29 cellular contexts compared by ENCODE assay signal in genomic region chr10:15053061-15053460, GRCh38. TPM values are rescaled to one million over a fixed set of nuclear protein-coding genes. Genes with fewer than 3 reads are reported as not detected.
"Had no signal": no experiment of that assay in that cellular context is flagged by ENCODE, and none has a peak within 500 bp of the region (broad histone marks: within the 10 kb centered on the region; RNA-seq: fewer than 3 reads in every experiment).

No MANE protein-coding gene starts in this region.

- H3K36me3 Mint-ChIP-seq: naive thymus-derived CD4-positive, alpha-beta T cell; natural killer cell treated with Interleukin-12 subunit alpha and Interleukin-12 subunit beta and Interleukin-15 and Interleukin-18, amount 100 ng/mL, for 72 hours; stimulated activated effector memory CD8-positive, alpha-beta T cell treated with anti-CD3 and anti-CD28 coated beads, Interleukin-12 subunit alpha, Interleukin-12 subunit beta, amount 100 ng/mL, for 72 hours; type B pancreatic cell had no signal

- H3K9me3 Mint-ChIP-seq: naive thymus-derived CD4-positive, alpha-beta T cell; natural killer cell treated with Interleukin-12 subunit alpha and Interleukin-12 subunit beta and Interleukin-15 and Interleukin-18, amount 100 ng/mL, for 72 hours; stimulated activated effector memory CD8-positive, alpha-beta T cell treated with anti-CD3 and anti-CD28 coated beads, Interleukin-12 subunit alpha, Interleukin-12 subunit beta, amount 100 ng/mL, for 72 hours; stimulated activated naive CD8-positive, alpha-beta T cell treated with anti-CD3 and anti-CD28 coated beads, Interleukin-15, Interleukin-2, amounts not matched to agents 100 ng/mL and 50 ng/mL, for 24 hours had no signal

- H3K27me3 ChIP-seq: heart right ventricle, hepatocyte, ovary, suprapubic skin, tibial nerve, uterus had no signal

- H3K27ac Mint-ChIP-seq: naive thymus-derived CD4-positive, alpha-beta T cell; natural killer cell treated with Interleukin-12 subunit alpha and Interleukin-12 subunit beta and Interleukin-15 and Interleukin-18, amount 100 ng/mL, for 72 hours; progenitor cell of endocrine pancreas; stimulated activated effector memory CD8-positive, alpha-beta T cell treated with anti-CD3 and anti-CD28 coated beads, Interleukin-12 subunit alpha, Interleukin-12 subunit beta, amount 100 ng/mL, for 72 hours; stimulated activated naive CD8-positive, alpha-beta T cell treated with anti-CD3 and anti-CD28 coated beads, Interleukin-15, Interleukin-2, amounts not matched to agents 100 ng/mL and 50 ng/mL, for 24 hours; type B pancreatic cell had no signal

- H3K4me3 ChIP-seq: heart right ventricle, hepatocyte, left ventricle myocardium inferior, lung, mucosa of descending colon, ovary, skin epidermis, suprapubic skin, thoracic aorta, tibial nerve, uterus had no signal

- ATAC-seq: heart right ventricle; left colon; mucosa of descending colon; naive thymus-derived CD4-positive, alpha-beta T cell; natural killer cell treated with Interleukin-12 subunit alpha and Interleukin-12 subunit beta and Interleukin-15 and Interleukin-18, amount 100 ng/mL, for 72 hours; right cardiac atrium; sciatic nerve; stimulated activated effector memory CD8-positive, alpha-beta T cell treated with anti-CD3 and anti-CD28 coated beads, Interleukin-12 subunit alpha, Interleukin-12 subunit beta, amount 100 ng/mL, for 72 hours had no signal

- DNase-seq: heart right ventricle; islet precursor cell; left colon; left ventricle myocardium inferior; midbrain; mucosa of descending colon; naive thymus-derived CD4-positive, alpha-beta T cell; ovary; right cardiac atrium; stimulated activated CD4-positive, alpha-beta T cell treated with anti-CD3 and anti-CD28 coated beads, Interleukin-12 subunit alpha, Interleukin-12 subunit beta, amount 100 ng/mL, for 4 hours; stimulated activated CD4-positive, alpha-beta T cell treated with anti-CD3 and anti-CD28 coated beads, Interleukin-4, amount 100 ng/mL, for 24 hours; stimulated activated naive CD4-positive, alpha-beta T cell; uterus had no signal

- H3K36me3 ChIP-seq: heart right ventricle, left ventricle myocardium inferior, ovary, suprapubic skin, thoracic aorta, tibial nerve, uterus had no signal

- H3K27ac ChIP-seq: heart right ventricle, hepatocyte, left ventricle myocardium inferior, ovary, skin epidermis, suprapubic skin, thoracic aorta, tibial nerve, uterus had no signal

- H3K4me2 ChIP-seq: hepatocyte had no signal

- H3K4me1 ChIP-seq: heart right ventricle, left ventricle myocardium inferior, suprapubic skin, tibial nerve, uterus had no signal

- H2AFZ ChIP-seq: hepatocyte had no signal

- H3K9me3 ChIP-seq: mucosa of descending colon, ovary, suprapubic skin, thoracic aorta, tibial nerve, uterus had no signal

RNA-seq across cellular contexts. Expression of gene OLAH, which starts 9.3 kb away (rescaled TPM):
- total RNA-seq: hepatocyte, left colon, left ventricle myocardium inferior, myocyte, progenitor cell of endocrine pancreas, pulmonary artery endothelial cell, ureter had no signal
- polyA plus RNA-seq: hepatocyte; naive thymus-derived CD4-positive, alpha-beta T cell; neural cell had no signal

RNA-seq across cellular contexts. Expression of gene ACBD7, which starts 35.5 kb away (rescaled TPM):
- total RNA-seq: left ventricle myocardium inferior, right cardiac atrium, suprapubic skin had no signal
- polyA plus RNA-seq: right cardiac atrium had no signal
